ENCODE assay signal across 7 cellular contexts in the genomic region with DNA sequence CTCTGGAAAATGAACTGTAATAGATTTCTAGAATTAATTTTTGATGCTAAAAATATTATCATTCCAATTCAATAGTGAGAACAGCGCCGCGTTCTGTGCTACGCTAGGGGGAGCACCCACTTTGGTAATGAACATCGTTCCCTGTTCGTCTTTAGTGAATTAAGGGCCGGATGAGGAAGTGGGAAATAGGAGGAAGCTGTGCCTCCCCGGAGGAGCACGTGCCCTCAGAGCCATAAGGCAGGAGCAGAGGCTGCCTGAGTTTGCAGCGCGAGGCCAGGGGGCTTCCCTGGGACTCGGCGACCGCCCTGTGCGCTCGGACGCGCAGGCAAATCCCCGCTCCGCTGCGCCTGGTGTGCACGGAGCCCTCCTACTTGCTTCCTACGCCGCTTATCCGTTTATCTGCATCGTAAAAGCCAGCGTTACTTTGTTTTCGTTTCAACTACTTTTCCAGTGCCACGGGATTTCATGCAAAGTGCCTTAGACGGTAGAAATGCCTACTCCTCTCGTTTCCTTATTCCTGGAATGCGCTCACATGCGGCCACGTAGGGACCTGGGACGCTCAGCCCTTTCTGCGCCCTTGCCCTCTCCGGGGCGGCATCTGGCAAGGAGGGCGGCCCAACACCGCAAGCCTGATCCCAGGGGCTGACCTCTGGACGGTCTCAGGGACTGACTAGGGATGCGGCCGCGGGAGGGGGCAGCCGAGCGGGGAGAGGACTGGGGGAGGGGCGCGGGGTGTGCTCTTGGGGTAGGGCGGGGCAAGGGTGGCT.
A peak's percentile ranks its signal among the peaks of the same experiment; 100 is the strongest.
DNase-seq lines count a peak whose midpoint lies in the region; ATAC-seq, FAIRE-seq and TF ChIP-seq lines count a peak whose summit lies in the region.

No MANE protein-coding gene starts in this region.

- no peaks in the 10 kb centered on the region for H3K9me3 ChIP-seq in small intestine (ENCODE audit: control insufficient read depth, low read depth)

- no peak overlapping the region for H3K4me3 ChIP-seq in small intestine (ENCODE audit: low read depth in 1 of 2, low read length in 2 of 2)

- H3K4me1 ChIP-seq in small intestine (ENCODE audit: control insufficient read depth in 2 of 2, insufficient read depth in 1 of 2, low read depth in 1 of 2, low read length in 1 of 2) = no peaks in the 10 kb centered on the region

- no peak for ATAC-seq in GM18517 (IDR thresholded peaks at IDR 0.05; ENCODE audit: unreplicated experiment)

- FAIRE-seq in small intestine (lab: Jason Lieb, UNC) = no peak

- H3K27ac ChIP-seq in caudate nucleus (ENCODE audit: low read depth, low read length) (no peak overlapping the region), small intestine (ENCODE audit: low read depth in 1 of 2, low read length in 1 of 2) (no peak overlapping the region)

- H3K27me3 ChIP-seq in small intestine (ENCODE audit: control insufficient read depth in 2 of 2, insufficient read depth in 2 of 2, low read length in 2 of 2) = no peaks in the 10 kb centered on the region

- DNase-seq in GM20000 (ENCODE audit: low spot score) (no peak), SK-N-DZ (ENCODE audit: low spot score) (peak; percentile 61), caudate nucleus (lab: John Stamatoyannopoulos, UW) (peak in 54 of 61 donors; percentile 18 to 90 (median 58)), iris pigment epithelial cell (ENCODE audit: low read depth) (peak; percentile 78), small intestine (peak; percentile 57), HT-29 (ENCODE audit: low spot score) (no peak)

- peak; percentile 8 for TF ChIP-seq CTCF in GM20000 (IDR thresholded peaks at IDR 0.05; ENCODE audit: extremely low read depth, missing control alignments)

- no peaks in the 10 kb centered on the region for H3K36me3 ChIP-seq in small intestine (ENCODE audit: control insufficient read depth in 2 of 2, insufficient read depth in 2 of 2, low read length in 2 of 2)

- 12 to 25% (median 20%) methylated on average over 45 to 49 of the region's 49 CpGs for WGBS in small intestine, 3 donors

Comparison
In these comparisons a context has a peak if more than half of its experiments do, and no peak if none do; other contexts are left out.
1. DNase-seq: peak in SK-N-DZ (single experiment), caudate nucleus (54 of 61), iris pigment epithelial cell (single experiment) and small intestine (single experiment); none in GM20000 (single experiment) and HT-29 (single experiment).